In the genomic region with DNA sequence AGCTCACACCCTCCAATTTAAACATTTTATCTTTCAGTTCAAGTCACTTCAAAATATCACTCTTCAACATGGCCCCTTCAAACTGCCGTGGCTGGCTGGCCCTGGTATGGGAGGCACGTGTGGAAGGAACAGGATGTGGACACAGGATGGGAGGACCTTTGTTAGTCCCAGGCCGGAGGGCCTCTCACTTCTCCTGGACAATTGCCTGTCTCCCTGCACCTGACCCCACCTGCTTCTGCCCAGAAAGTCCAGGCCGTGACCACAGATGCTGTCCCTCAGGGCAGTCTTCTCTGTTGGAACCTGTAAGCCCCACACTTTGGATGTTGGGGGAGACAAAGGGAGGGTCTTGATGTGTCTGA, we compare ENCODE assay signal across 17 cellular contexts. TPM values are rescaled to one million over a fixed set of nuclear protein-coding genes. Genes with fewer than 3 reads are reported as not detected.
DNase-seq lines count a peak whose midpoint lies in the region; ATAC-seq and TF ChIP-seq lines count a peak whose summit lies in the region.
"Had no signal": no experiment of that assay in that cellular context is flagged by ENCODE, and none has a peak within 500 bp of the region (broad histone marks: within the 10 kb centered on the region; RNA-seq: fewer than 3 reads in every experiment).

No MANE protein-coding gene starts in this region.

- H3K27me3 Mint-ChIP-seq in chondrocyte (ENCODE audit: low read depth) = peaks cover 2% of the 10 kb centered on the region
- H3K27me3 Mint-ChIP-seq in activated naive CD4-positive, alpha-beta T cell treated with anti-CD3 and anti-CD28 coated beads, Interleukin-2, amount 10 ng/mL, durations not matched to agents 7 days and 5 days = peaks cover 11% of the 10 kb centered on the region
- peaks cover 3% of the 10 kb centered on the region for H3K27me3 Mint-ChIP-seq in activated CD4-positive, alpha-beta memory T cell treated with anti-CD3 and anti-CD28 coated beads, Interleukin-2, amount 10 ng/mL, durations not matched to agents 7 days and 5 days

- peaks cover 4% of the 10 kb centered on the region for H3K9me3 Mint-ChIP-seq in chondrocyte (ENCODE audit: low read depth)
- no peaks in the 10 kb centered on the region for H3K9me3 Mint-ChIP-seq in activated naive CD4-positive, alpha-beta T cell treated with anti-CD3 and anti-CD28 coated beads, Interleukin-2, amount 10 ng/mL, durations not matched to agents 7 days and 5 days
- H3K9me3 Mint-ChIP-seq in activated CD4-positive, alpha-beta memory T cell treated with anti-CD3 and anti-CD28 coated beads, Interleukin-2, amount 10 ng/mL, durations not matched to agents 7 days and 5 days = no peaks in the 10 kb centered on the region
- H3K9me3 Mint-ChIP-seq: CD8-positive, alpha-beta memory T cell had no signal

- H3K36me3 ChIP-seq in BLaER1 (no peaks in the 10 kb centered on the region), thoracic aorta (peaks cover 3% of the 10 kb centered on the region)

- no peak for ATAC-seq in thoracic aorta (ENCODE audit: insufficient number of reproducible peaks, low FRiP score, low read depth)
- ATAC-seq: Panc1 had no signal

- H3K4me1 Mint-ChIP-seq in chondrocyte (ENCODE audit: low read depth) = peaks cover 21% of the 10 kb centered on the region
- no peaks in the 10 kb centered on the region for H3K4me1 Mint-ChIP-seq in activated naive CD4-positive, alpha-beta T cell treated with anti-CD3 and anti-CD28 coated beads, Interleukin-2, amount 10 ng/mL, durations not matched to agents 7 days and 5 days
- H3K4me1 Mint-ChIP-seq in activated CD4-positive, alpha-beta memory T cell treated with anti-CD3 and anti-CD28 coated beads, Interleukin-2, amount 10 ng/mL, durations not matched to agents 7 days and 5 days = no peaks in the 10 kb centered on the region
- H3K4me1 Mint-ChIP-seq: CD8-positive, alpha-beta memory T cell had no signal

- peaks cover 6% of the 10 kb centered on the region for H3K36me3 Mint-ChIP-seq in chondrocyte (ENCODE audit: low read depth)
- no peaks in the 10 kb centered on the region for H3K36me3 Mint-ChIP-seq in activated naive CD4-positive, alpha-beta T cell treated with anti-CD3 and anti-CD28 coated beads, Interleukin-2, amount 10 ng/mL, durations not matched to agents 7 days and 5 days
- no peaks in the 10 kb centered on the region for H3K36me3 Mint-ChIP-seq in activated CD4-positive, alpha-beta memory T cell treated with anti-CD3 and anti-CD28 coated beads, Interleukin-2, amount 10 ng/mL, durations not matched to agents 7 days and 5 days (ENCODE audit: low read depth)
- H3K36me3 Mint-ChIP-seq: CD8-positive, alpha-beta memory T cell had no signal

- H3K9ac ChIP-seq in BLaER1 = peak overlapping the region; percentile 79

- peak overlapping the region; percentile 92 for H3K4me2 ChIP-seq in BLaER1

- peaks cover 99% of the 10 kb centered on the region for H3K4me1 ChIP-seq in BLaER1
- H3K4me1 ChIP-seq in thoracic aorta (ENCODE audit: control insufficient read depth in 1 of 2, low read depth in 2 of 2) = peaks cover 13 to 27% of the 10 kb centered on the region in 2 donors

- TF ChIP-seq CTCF in chondrocyte (IDR thresholded peaks at IDR 0.05) (no peak), thoracic aorta (IDR thresholded peaks at IDR 0.05) (no peak)

- CTCF ChIA-PET in activated naive CD4-positive, alpha-beta T cell treated with anti-CD3 and anti-CD28 coated beads, Interleukin-2, amount 10 ng/mL, durations not matched to agents 7 days and 5 days (lab: Charles Lee) = no interaction called here
- CTCF ChIA-PET in activated CD4-positive, alpha-beta memory T cell treated with anti-CD3 and anti-CD28 coated beads, Interleukin-2, amount 10 ng/mL, durations not matched to agents 7 days and 5 days (lab: Charles Lee) = no interaction called here

- DNase-seq in chondrocyte (ENCODE audit: low spot score) (peak; percentile 60), mesenteric fat pad (ENCODE audit: low spot score) (peak; percentile 84), thoracic aorta (ENCODE audit: low spot score) (no peak), HuH-7 (ENCODE audit: low spot score) (no peak)
- no peak for DNase-seq in activated naive CD4-positive, alpha-beta T cell treated with anti-CD3 and anti-CD28 coated beads, Interleukin-2, amount 10 ng/mL, durations not matched to agents 7 days and 5 days
- DNase-seq in activated CD4-positive, alpha-beta memory T cell treated with anti-CD3 and anti-CD28 coated beads, Interleukin-2, amount 10 ng/mL, durations not matched to agents 7 days and 5 days = no peak
- DNase-seq: CD8-positive, alpha-beta memory T cell; DMS79; H7; NCI-H1105 treated with DMSO at 0.1 percent for 48 hours; NCI-H1694 treated with DMSO at 0.1 percent for 48 hours; NCI-H2107; NCI-H2227 treated with DMSO at 0.1 percent for 48 hours; NCI-H524 had no signal

- no peak overlapping the region for H3K4me3 Mint-ChIP-seq in chondrocyte (ENCODE audit: unreplicated experiment)
- H3K4me3 Mint-ChIP-seq in activated naive CD4-positive, alpha-beta T cell treated with anti-CD3 and anti-CD28 coated beads, Interleukin-2, amount 10 ng/mL, durations not matched to agents 7 days and 5 days = no peak overlapping the region
- H3K4me3 Mint-ChIP-seq in activated CD4-positive, alpha-beta memory T cell treated with anti-CD3 and anti-CD28 coated beads, Interleukin-2, amount 10 ng/mL, durations not matched to agents 7 days and 5 days = no peak overlapping the region
- H3K4me3 Mint-ChIP-seq: CD8-positive, alpha-beta memory T cell had no signal

- H3K27ac ChIP-seq in BLaER1 (peak overlapping the region; percentile 98), thoracic aorta (peak overlapping the region; percentile 75 to 77)

- H3K9me3 ChIP-seq in BLaER1 (peaks cover 4% of the 10 kb centered on the region; the same call in 1 of the 2 replicates), thoracic aorta (no peaks in the 10 kb centered on the region)

- POLR2A ChIA-PET in activated CD4-positive, alpha-beta memory T cell treated with anti-CD3 and anti-CD28 coated beads, Interleukin-2, amount 10 ng/mL, durations not matched to agents 7 days and 5 days (lab: Charles Lee) = no interaction called here

- H4K20me1 ChIP-seq in BLaER1 = no peaks in the 10 kb centered on the region

- H3K27ac Mint-ChIP-seq in chondrocyte (ENCODE audit: unreplicated experiment) = peak overlapping the region; percentile 30
- H3K27ac Mint-ChIP-seq in activated naive CD4-positive, alpha-beta T cell treated with anti-CD3 and anti-CD28 coated beads, Interleukin-2, amount 10 ng/mL, durations not matched to agents 7 days and 5 days = no peak overlapping the region
- no peak overlapping the region for H3K27ac Mint-ChIP-seq in activated CD4-positive, alpha-beta memory T cell treated with anti-CD3 and anti-CD28 coated beads, Interleukin-2, amount 10 ng/mL, durations not matched to agents 7 days and 5 days

- H3K4me3 ChIP-seq in BLaER1 = no peak overlapping the region
- no peak overlapping the region for H3K4me3 ChIP-seq in thoracic aorta

- H3K27me3 ChIP-seq in BLaER1 (no peaks in the 10 kb centered on the region), thoracic aorta (replicated peaks; ENCODE audit: insufficient read depth) (no peaks in the 10 kb centered on the region)

RNA-seq across cellular contexts. Expression of a gene that starts 19.4 kb away (rescaled TPM):
- not detected in 3 replicates for total RNA-seq in chondrocyte
- not detected for total RNA-seq in mesenteric fat pad
- not detected for total RNA-seq in thoracic aorta
- not detected for total RNA-seq in activated CD4-positive, alpha-beta memory T cell treated with anti-CD3 and anti-CD28 coated beads, Interleukin-2, amount 10 ng/mL, durations not matched to agents 7 days and 5 days
- total RNA-seq: CD8-positive, alpha-beta memory T cell had no signal

RNA-seq across cellular contexts. Expression of a gene that starts 40.4 kb away (rescaled TPM):
- 0.39 to 1.4 TPM (median 0.70 TPM) in 3 replicates for total RNA-seq in chondrocyte
- 0.84 TPM for total RNA-seq in mesenteric fat pad
- total RNA-seq in thoracic aorta = not detected
- not detected for total RNA-seq in activated CD4-positive, alpha-beta memory T cell treated with anti-CD3 and anti-CD28 coated beads, Interleukin-2, amount 10 ng/mL, durations not matched to agents 7 days and 5 days
- total RNA-seq: CD8-positive, alpha-beta memory T cell; HT1080 had no signal

Comparison
In these comparisons a context has a peak if more than half of its experiments do, and no peak if none do; other contexts are left out.
1. DNase-seq: peak in chondrocyte (single experiment) and mesenteric fat pad (single experiment); none in thoracic aorta (single experiment), HuH-7 (single experiment), activated naive CD4-positive, alpha-beta T cell treated with anti-CD3 and anti-CD28 coated beads, Interleukin-2, amount 10 ng/mL, durations not matched to agents 7 days and 5 days (single experiment) and activated CD4-positive, alpha-beta memory T cell treated with anti-CD3 and anti-CD28 coated beads, Interleukin-2, amount 10 ng/mL, durations not matched to agents 7 days and 5 days (single experiment).